1 cellular context compared by ENCODE assay signal in the genomic region with DNA sequence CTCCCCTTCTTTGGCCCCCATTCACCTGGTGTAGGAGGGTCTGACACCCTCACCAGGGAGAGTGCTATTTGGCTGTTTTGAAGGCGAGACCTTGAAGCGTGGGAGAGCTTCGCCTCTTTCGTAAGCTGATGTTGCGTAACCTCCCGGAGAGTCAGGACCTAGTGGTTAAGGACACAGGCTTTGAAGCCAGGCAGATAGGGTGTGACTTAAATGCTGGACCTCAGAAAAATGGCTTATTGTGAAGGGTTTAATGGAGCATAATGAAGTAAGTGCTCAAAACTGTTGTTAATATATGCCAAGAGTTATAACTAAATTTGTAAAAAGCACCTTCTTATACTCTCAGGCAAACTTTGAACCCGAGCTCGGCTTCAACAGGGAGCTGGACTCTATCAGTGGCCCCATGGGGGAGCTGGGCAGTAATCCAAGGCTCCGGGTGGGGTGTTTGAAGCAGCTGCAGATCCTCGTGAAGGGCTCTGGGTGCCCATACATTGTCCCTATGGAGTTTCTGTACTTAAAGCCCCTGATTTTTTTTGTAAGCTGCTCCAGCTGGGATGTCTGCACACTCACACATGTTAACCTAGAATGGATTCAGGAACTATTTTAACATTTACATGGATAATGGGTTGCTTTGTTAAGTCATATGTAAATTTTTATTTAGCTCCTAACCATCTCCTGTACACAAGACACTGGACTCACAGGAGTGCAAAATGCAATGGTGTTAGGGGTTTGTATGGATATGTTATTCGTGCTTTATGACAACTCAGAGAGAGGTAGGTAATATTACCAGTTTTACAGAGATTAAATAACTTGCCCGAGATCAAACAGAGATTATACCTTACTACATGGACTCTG.
TF ChIP-seq lines count a peak whose summit lies in the region.

No MANE protein-coding gene starts in this region.

TF ChIP-seq in HepG2, 621 proteins besides CTCF, POLR2A, EP300 and RAD21 (continued from another document and continues in another):
- TF ChIP-seq ASH2L (IDR thresholded peaks at IDR 0.05; ENCODE audit: insufficient read length, low read depth, low read length) = peak; percentile 92
- TF ChIP-seq, protein P1, sequence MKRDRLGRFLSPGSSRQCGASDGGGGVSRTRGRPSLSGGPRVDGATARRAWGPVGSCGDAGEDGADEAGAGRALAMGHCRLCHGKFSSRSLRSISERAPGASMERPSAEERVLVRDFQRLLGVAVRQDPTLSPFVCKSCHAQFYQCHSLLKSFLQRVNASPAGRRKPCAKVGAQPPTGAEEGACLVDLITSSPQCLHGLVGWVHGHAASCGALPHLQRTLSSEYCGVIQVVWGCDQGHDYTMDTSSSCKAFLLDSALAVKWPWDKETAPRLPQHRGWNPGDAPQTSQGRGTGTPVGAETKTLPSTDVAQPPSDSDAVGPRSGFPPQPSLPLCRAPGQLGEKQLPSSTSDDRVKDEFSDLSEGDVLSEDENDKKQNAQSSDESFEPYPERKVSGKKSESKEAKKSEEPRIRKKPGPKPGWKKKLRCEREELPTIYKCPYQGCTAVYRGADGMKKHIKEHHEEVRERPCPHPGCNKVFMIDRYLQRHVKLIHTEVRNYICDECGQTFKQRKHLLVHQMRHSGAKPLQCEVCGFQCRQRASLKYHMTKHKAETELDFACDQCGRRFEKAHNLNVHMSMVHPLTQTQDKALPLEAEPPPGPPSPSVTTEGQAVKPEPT (CRISPR knock-in tag; IDR thresholded peaks at IDR 0.05; ENCODE audit: low read depth) = peak; percentile 91; the same call in 1 of the 2 replicates
- peak; percentile 100 for TF ChIP-seq CEBPB (IDR thresholded peaks at IDR 0.05; ENCODE audit: borderline replicate concordance, low read depth, low read length)
- TF ChIP-seq MYNN (CRISPR knock-in tag; IDR thresholded peaks at IDR 0.05; ENCODE audit: low read depth) = peak; percentile 65; the same call in 1 of the 2 replicates
- TF ChIP-seq CREB1 (IDR thresholded peaks at IDR 0.05) = no peak; the same call in 1 of the 2 replicates
- peak; percentile 62; the same call in 1 of the 2 replicates for TF ChIP-seq CREB1 (CRISPR knock-in tag; IDR thresholded peaks at IDR 0.05)
- TF ChIP-seq, protein P2, sequence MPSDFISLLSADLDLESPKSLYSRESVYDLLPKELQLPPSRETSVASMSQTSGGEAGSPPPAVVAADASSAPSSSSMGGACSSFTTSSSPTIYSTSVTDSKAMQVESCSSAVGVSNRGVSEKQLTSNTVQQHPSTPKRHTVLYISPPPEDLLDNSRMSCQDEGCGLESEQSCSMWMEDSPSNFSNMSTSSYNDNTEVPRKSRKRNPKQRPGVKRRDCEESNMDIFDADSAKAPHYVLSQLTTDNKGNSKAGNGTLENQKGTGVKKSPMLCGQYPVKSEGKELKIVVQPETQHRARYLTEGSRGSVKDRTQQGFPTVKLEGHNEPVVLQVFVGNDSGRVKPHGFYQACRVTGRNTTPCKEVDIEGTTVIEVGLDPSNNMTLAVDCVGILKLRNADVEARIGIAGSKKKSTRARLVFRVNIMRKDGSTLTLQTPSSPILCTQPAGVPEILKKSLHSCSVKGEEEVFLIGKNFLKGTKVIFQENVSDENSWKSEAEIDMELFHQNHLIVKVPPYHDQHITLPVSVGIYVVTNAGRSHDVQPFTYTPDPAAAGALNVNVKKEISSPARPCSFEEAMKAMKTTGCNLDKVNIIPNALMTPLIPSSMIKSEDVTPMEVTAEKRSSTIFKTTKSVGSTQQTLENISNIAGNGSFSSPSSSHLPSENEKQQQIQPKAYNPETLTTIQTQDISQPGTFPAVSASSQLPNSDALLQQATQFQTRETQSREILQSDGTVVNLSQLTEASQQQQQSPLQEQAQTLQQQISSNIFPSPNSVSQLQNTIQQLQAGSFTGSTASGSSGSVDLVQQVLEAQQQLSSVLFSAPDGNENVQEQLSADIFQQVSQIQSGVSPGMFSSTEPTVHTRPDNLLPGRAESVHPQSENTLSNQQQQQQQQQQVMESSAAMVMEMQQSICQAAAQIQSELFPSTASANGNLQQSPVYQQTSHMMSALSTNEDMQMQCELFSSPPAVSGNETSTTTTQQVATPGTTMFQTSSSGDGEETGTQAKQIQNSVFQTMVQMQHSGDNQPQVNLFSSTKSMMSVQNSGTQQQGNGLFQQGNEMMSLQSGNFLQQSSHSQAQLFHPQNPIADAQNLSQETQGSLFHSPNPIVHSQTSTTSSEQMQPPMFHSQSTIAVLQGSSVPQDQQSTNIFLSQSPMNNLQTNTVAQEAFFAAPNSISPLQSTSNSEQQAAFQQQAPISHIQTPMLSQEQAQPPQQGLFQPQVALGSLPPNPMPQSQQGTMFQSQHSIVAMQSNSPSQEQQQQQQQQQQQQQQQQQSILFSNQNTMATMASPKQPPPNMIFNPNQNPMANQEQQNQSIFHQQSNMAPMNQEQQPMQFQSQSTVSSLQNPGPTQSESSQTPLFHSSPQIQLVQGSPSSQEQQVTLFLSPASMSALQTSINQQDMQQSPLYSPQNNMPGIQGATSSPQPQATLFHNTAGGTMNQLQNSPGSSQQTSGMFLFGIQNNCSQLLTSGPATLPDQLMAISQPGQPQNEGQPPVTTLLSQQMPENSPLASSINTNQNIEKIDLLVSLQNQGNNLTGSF (CRISPR knock-in tag; IDR thresholded peaks at IDR 0.05) = no peak
- TF ChIP-seq, protein P3, sequence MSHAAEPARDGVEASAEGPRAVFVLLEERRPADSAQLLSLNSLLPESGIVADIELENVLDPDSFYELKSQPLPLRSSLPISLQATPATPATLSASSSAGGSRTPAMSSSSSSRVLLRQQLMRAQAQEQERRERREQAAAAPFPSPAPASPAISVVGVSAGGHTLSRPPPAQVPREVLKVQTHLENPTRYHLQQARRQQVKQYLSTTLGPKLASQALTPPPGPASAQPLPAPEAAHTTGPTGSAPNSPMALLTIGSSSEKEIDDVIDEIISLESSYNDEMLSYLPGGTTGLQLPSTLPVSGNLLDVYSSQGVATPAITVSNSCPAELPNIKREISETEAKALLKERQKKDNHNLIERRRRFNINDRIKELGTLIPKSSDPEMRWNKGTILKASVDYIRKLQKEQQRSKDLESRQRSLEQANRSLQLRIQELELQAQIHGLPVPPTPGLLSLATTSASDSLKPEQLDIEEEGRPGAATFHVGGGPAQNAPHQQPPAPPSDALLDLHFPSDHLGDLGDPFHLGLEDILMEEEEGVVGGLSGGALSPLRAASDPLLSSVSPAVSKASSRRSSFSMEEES (CRISPR knock-in tag; IDR thresholded peaks at IDR 0.05) = peak; percentile 54; the same call in 1 of the 2 replicates
- TF ChIP-seq NCOA2 (CRISPR knock-in tag; IDR thresholded peaks at IDR 0.05) = peak; percentile 94
- TF ChIP-seq, protein P4, sequence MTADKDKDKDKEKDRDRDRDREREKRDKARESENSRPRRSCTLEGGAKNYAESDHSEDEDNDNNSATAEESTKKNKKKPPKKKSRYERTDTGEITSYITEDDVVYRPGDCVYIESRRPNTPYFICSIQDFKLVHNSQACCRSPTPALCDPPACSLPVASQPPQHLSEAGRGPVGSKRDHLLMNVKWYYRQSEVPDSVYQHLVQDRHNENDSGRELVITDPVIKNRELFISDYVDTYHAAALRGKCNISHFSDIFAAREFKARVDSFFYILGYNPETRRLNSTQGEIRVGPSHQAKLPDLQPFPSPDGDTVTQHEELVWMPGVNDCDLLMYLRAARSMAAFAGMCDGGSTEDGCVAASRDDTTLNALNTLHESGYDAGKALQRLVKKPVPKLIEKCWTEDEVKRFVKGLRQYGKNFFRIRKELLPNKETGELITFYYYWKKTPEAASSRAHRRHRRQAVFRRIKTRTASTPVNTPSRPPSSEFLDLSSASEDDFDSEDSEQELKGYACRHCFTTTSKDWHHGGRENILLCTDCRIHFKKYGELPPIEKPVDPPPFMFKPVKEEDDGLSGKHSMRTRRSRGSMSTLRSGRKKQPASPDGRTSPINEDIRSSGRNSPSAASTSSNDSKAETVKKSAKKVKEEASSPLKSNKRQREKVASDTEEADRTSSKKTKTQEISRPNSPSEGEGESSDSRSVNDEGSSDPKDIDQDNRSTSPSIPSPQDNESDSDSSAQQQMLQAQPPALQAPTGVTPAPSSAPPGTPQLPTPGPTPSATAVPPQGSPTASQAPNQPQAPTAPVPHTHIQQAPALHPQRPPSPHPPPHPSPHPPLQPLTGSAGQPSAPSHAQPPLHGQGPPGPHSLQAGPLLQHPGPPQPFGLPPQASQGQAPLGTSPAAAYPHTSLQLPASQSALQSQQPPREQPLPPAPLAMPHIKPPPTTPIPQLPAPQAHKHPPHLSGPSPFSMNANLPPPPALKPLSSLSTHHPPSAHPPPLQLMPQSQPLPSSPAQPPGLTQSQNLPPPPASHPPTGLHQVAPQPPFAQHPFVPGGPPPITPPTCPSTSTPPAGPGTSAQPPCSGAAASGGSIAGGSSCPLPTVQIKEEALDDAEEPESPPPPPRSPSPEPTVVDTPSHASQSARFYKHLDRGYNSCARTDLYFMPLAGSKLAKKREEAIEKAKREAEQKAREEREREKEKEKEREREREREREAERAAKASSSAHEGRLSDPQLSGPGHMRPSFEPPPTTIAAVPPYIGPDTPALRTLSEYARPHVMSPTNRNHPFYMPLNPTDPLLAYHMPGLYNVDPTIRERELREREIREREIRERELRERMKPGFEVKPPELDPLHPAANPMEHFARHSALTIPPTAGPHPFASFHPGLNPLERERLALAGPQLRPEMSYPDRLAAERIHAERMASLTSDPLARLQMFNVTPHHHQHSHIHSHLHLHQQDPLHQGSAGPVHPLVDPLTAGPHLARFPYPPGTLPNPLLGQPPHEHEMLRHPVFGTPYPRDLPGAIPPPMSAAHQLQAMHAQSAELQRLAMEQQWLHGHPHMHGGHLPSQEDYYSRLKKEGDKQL (CRISPR knock-in tag; IDR thresholded peaks at IDR 0.05; ENCODE audit: low read depth) = peak; percentile 86
- peak; percentile 96 for TF ChIP-seq IRF2 (CRISPR knock-in tag; IDR thresholded peaks at IDR 0.05)
- peak; percentile 56; the same call in 1 of the 2 replicates for TF ChIP-seq ARHGAP35 (CRISPR knock-in tag; IDR thresholded peaks at IDR 0.05; ENCODE audit: borderline replicate concordance)
- peak; percentile 98 for TF ChIP-seq ZMYM4 (CRISPR knock-in tag; IDR thresholded peaks at IDR 0.05)
- TF ChIP-seq FOXA3 (CRISPR knock-in tag; IDR thresholded peaks at IDR 0.05) = peak; percentile 86
- no peak for TF ChIP-seq MBNL3 (CRISPR knock-in tag; conservative IDR thresholded peaks at IDR 0.05)
- TF ChIP-seq KLF15 (CRISPR knock-in tag; IDR thresholded peaks at IDR 0.05; ENCODE audit: borderline replicate concordance) = no peak
- TF ChIP-seq KDM6A (CRISPR knock-in tag; IDR thresholded peaks at IDR 0.05; ENCODE audit: low read depth) = peak; percentile 80
- TF ChIP-seq, protein P5, sequence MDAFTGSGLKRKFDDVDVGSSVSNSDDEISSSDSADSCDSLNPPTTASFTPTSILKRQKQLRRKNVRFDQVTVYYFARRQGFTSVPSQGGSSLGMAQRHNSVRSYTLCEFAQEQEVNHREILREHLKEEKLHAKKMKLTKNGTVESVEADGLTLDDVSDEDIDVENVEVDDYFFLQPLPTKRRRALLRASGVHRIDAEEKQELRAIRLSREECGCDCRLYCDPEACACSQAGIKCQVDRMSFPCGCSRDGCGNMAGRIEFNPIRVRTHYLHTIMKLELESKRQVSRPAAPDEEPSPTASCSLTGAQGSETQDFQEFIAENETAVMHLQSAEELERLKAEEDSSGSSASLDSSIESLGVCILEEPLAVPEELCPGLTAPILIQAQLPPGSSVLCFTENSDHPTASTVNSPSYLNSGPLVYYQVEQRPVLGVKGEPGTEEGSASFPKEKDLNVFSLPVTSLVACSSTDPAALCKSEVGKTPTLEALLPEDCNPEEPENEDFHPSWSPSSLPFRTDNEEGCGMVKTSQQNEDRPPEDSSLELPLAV (CRISPR knock-in tag; conservative IDR thresholded peaks at IDR 0.05; ENCODE audit: low read depth) = no peak
- no peak for TF ChIP-seq ZSCAN30 (CRISPR knock-in tag; IDR thresholded peaks at IDR 0.05)
- TF ChIP-seq, protein P6, sequence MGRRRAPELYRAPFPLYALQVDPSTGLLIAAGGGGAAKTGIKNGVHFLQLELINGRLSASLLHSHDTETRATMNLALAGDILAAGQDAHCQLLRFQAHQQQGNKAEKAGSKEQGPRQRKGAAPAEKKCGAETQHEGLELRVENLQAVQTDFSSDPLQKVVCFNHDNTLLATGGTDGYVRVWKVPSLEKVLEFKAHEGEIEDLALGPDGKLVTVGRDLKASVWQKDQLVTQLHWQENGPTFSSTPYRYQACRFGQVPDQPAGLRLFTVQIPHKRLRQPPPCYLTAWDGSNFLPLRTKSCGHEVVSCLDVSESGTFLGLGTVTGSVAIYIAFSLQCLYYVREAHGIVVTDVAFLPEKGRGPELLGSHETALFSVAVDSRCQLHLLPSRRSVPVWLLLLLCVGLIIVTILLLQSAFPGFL (CRISPR knock-in tag; IDR thresholded peaks at IDR 0.05) = no peak
- TF ChIP-seq NFKB2 (CRISPR knock-in tag; IDR thresholded peaks at IDR 0.05; ENCODE audit: borderline replicate concordance) = no peak
- TF ChIP-seq PAWR (CRISPR knock-in tag; IDR thresholded peaks at IDR 0.05; ENCODE audit: borderline replicate concordance) = no peak
- TF ChIP-seq, protein P7, sequence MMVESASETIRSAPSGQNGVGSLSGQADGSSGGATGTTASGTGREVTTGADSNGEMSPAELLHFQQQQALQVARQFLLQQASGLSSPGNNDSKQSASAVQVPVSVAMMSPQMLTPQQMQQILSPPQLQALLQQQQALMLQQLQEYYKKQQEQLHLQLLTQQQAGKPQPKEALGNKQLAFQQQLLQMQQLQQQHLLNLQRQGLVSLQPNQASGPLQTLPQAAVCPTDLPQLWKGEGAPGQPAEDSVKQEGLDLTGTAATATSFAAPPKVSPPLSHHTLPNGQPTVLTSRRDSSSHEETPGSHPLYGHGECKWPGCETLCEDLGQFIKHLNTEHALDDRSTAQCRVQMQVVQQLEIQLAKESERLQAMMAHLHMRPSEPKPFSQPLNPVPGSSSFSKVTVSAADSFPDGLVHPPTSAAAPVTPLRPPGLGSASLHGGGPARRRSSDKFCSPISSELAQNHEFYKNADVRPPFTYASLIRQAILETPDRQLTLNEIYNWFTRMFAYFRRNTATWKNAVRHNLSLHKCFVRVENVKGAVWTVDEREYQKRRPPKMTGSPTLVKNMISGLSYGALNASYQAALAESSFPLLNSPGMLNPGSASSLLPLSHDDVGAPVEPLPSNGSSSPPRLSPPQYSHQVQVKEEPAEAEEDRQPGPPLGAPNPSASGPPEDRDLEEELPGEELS (CRISPR knock-in tag; IDR thresholded peaks at IDR 0.05) = peak; percentile 93
- no peak for TF ChIP-seq RFXANK (CRISPR knock-in tag; IDR thresholded peaks at IDR 0.05)
- TF ChIP-seq ZNF33A (CRISPR knock-in tag; IDR thresholded peaks at IDR 0.05; ENCODE audit: borderline replicate concordance) = no peak; the same call in 1 of the 2 replicates
- no peak for TF ChIP-seq REXO4 (CRISPR knock-in tag; IDR thresholded peaks at IDR 0.05; ENCODE audit: borderline replicate concordance)
- TF ChIP-seq SP1 (IDR thresholded peaks at IDR 0.05) = no peak
- TF ChIP-seq SP1 (CRISPR knock-in tag; IDR thresholded peaks at IDR 0.05) = no peak
- TF ChIP-seq, protein P8, sequence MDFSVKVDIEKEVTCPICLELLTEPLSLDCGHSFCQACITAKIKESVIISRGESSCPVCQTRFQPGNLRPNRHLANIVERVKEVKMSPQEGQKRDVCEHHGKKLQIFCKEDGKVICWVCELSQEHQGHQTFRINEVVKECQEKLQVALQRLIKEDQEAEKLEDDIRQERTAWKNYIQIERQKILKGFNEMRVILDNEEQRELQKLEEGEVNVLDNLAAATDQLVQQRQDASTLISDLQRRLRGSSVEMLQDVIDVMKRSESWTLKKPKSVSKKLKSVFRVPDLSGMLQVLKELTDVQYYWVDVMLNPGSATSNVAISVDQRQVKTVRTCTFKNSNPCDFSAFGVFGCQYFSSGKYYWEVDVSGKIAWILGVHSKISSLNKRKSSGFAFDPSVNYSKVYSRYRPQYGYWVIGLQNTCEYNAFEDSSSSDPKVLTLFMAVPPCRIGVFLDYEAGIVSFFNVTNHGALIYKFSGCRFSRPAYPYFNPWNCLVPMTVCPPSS (IDR thresholded peaks at IDR 0.05) = no peak
- 0 out of 2 replicates have a peak, but pooled peaks have one; percentile 86 for TF ChIP-seq PRMT3 (CRISPR knock-in tag; IDR thresholded peaks at IDR 0.05; ENCODE audit: borderline replicate concordance, low read depth)
- no peak for TF ChIP-seq SP140L (CRISPR knock-in tag; IDR thresholded peaks at IDR 0.05; ENCODE audit: borderline replicate concordance)
- TF ChIP-seq ARID2 (CRISPR knock-in tag; IDR thresholded peaks at IDR 0.05; ENCODE audit: borderline replicate concordance) = peak; percentile 47; the same call in 1 of the 2 replicates
